Comparison of ENCODE assay signal across 1 cellular context in genomic region chr20:62411479-62412193, GRCh38.
TF ChIP-seq lines count a peak whose summit lies in the region.

No MANE protein-coding gene starts in this region.

TF ChIP-seq in HepG2, 621 proteins besides CTCF, POLR2A, EP300 and RAD21 (continued from another document and continues in another):
- TF ChIP-seq AFF4 (CRISPR knock-in tag; IDR thresholded peaks at IDR 0.05), result no peak
- TF ChIP-seq ZBTB7A (CRISPR knock-in tag; IDR thresholded peaks at IDR 0.05), result peak; percentile 4
- TF ChIP-seq, protein P1, sequence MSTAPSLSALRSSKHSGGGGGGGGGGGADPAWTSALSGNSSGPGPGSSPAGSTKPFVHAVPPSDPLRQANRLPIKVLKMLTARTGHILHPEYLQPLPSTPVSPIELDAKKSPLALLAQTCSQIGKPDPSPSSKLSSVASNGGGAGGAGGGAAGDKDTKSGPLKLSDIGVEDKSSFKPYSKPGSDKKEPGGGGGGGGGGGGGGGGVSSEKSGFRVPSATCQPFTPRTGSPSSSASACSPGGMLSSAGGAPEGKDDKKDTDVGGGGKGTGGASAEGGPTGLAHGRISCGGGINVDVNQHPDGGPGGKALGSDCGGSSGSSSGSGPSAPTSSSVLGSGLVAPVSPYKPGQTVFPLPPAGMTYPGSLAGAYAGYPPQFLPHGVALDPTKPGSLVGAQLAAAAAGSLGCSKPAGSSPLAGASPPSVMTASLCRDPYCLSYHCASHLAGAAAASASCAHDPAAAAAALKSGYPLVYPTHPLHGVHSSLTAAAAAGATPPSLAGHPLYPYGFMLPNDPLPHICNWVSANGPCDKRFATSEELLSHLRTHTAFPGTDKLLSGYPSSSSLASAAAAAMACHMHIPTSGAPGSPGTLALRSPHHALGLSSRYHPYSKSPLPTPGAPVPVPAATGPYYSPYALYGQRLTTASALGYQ (CRISPR knock-in tag; IDR thresholded peaks at IDR 0.05), result peak; percentile 66; the same call in 1 of the 2 replicates
- TF ChIP-seq CBX2 (IDR thresholded peaks at IDR 0.05; ENCODE audit: low read depth, low read length), result no peak
- TF ChIP-seq CBX2 (CRISPR knock-in tag; IDR thresholded peaks at IDR 0.05; ENCODE audit: low read depth), result no peak
- TF ChIP-seq, protein P2, sequence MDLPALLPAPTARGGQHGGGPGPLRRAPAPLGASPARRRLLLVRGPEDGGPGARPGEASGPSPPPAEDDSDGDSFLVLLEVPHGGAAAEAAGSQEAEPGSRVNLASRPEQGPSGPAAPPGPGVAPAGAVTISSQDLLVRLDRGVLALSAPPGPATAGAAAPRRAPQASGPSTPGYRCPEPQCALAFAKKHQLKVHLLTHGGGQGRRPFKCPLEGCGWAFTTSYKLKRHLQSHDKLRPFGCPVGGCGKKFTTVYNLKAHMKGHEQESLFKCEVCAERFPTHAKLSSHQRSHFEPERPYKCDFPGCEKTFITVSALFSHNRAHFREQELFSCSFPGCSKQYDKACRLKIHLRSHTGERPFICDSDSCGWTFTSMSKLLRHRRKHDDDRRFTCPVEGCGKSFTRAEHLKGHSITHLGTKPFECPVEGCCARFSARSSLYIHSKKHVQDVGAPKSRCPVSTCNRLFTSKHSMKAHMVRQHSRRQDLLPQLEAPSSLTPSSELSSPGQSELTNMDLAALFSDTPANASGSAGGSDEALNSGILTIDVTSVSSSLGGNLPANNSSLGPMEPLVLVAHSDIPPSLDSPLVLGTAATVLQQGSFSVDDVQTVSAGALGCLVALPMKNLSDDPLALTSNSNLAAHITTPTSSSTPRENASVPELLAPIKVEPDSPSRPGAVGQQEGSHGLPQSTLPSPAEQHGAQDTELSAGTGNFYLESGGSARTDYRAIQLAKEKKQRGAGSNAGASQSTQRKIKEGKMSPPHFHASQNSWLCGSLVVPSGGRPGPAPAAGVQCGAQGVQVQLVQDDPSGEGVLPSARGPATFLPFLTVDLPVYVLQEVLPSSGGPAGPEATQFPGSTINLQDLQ (CRISPR knock-in tag; IDR thresholded peaks at IDR 0.05), result peak; percentile 11; the same call in 1 of the 2 replicates
- TF ChIP-seq ZNF770 (CRISPR knock-in tag; IDR thresholded peaks at IDR 0.05), result no peak
- 0 out of 2 replicates have a peak, but pooled peaks have one; percentile 59 for TF ChIP-seq ZNF777 (CRISPR knock-in tag; IDR thresholded peaks at IDR 0.05)
- TF ChIP-seq CEBPG (CRISPR knock-in tag; IDR thresholded peaks at IDR 0.05), result peak; percentile 35; the same call in 1 of the 2 replicates
- TF ChIP-seq ARID4A (CRISPR knock-in tag; IDR thresholded peaks at IDR 0.05; ENCODE audit: borderline replicate concordance), result peak; percentile 62
- peak; percentile 27; the same call in 1 of the 2 replicates for TF ChIP-seq PHF20 (CRISPR knock-in tag; IDR thresholded peaks at IDR 0.05)
- no peak for TF ChIP-seq CREM (IDR thresholded peaks at IDR 0.05)
- TF ChIP-seq CREM (CRISPR knock-in tag; IDR thresholded peaks at IDR 0.05), result no peak
- TF ChIP-seq, protein P3, sequence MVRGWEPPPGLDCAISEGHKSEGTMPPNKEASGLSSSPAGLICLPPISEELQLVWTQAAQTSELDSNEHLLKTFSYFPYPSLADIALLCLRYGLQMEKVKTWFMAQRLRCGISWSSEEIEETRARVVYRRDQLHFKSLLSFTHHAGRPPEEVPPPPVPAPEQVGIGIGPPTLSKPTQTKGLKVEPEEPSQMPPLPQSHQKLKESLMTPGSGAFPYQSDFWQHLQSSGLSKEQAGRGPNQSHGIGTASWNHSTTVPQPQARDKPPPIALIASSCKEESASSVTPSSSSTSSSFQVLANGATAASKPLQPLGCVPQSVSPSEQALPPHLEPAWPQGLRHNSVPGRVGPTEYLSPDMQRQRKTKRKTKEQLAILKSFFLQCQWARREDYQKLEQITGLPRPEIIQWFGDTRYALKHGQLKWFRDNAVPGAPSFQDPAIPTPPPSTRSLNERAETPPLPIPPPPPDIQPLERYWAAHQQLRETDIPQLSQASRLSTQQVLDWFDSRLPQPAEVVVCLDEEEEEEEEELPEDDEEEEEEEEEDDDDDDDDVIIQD (CRISPR knock-in tag; IDR thresholded peaks at IDR 0.05; ENCODE audit: low read depth), result no peak
- TF ChIP-seq, protein P4, sequence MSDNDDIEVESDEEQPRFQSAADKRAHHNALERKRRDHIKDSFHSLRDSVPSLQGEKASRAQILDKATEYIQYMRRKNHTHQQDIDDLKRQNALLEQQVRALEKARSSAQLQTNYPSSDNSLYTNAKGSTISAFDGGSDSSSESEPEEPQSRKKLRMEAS (IDR thresholded peaks at IDR 0.05), result peak; percentile 77
- peak; percentile 14; the same call in 1 of the 2 replicates for TF ChIP-seq FOXK1 (CRISPR knock-in tag; IDR thresholded peaks at IDR 0.05; ENCODE audit: borderline replicate concordance, low read depth)
- TF ChIP-seq KLF12 (CRISPR knock-in tag; IDR thresholded peaks at IDR 0.05; ENCODE audit: borderline replicate concordance), result no peak
- TF ChIP-seq CCDC6 (CRISPR knock-in tag; IDR thresholded peaks at IDR 0.05), result no peak
- TF ChIP-seq ZNF616 (CRISPR knock-in tag; IDR thresholded peaks at IDR 0.05; ENCODE audit: low read depth), result peak; percentile 61; the same call in 1 of the 2 replicates
- TF ChIP-seq SP4 (CRISPR knock-in tag; IDR thresholded peaks at IDR 0.05), result peak; percentile 53; the same call in 1 of the 2 replicates
- TF ChIP-seq ZNF513 (CRISPR knock-in tag; conservative IDR thresholded peaks at IDR 0.05), result no peak
- no peak for TF ChIP-seq ZNF20 (CRISPR knock-in tag; IDR thresholded peaks at IDR 0.05)
- TF ChIP-seq ZFP37 (CRISPR knock-in tag; IDR thresholded peaks at IDR 0.05; ENCODE audit: borderline replicate concordance), result 0 out of 2 replicates have a peak, but pooled peaks have one; percentile 71
- 0 out of 2 replicates have a peak, but pooled peaks have one; percentile 7 for TF ChIP-seq HBP1 (CRISPR knock-in tag; IDR thresholded peaks at IDR 0.05; ENCODE audit: low read depth)
- TF ChIP-seq, protein P5, sequence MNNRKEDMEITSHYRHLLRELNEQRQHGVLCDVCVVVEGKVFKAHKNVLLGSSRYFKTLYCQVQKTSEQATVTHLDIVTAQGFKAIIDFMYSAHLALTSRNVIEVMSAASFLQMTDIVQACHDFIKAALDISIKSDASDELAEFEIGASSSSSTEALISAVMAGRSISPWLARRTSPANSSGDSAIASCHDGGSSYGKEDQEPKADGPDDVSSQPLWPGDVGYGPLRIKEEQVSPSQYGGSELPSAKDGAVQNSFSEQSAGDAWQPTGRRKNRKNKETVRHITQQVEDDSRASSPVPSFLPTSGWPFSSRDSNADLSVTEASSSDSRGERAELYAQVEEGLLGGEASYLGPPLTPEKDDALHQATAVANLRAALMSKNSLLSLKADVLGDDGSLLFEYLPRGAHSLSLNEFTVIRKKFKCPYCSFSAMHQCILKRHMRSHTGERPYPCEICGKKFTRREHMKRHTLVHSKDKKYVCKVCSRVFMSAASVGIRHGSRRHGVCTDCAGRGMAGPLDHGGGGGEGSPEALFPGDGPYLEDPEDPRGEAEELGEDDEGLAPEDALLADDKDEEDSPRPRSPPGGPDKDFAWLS (CRISPR knock-in tag; IDR thresholded peaks at IDR 0.05; ENCODE audit: borderline replicate concordance), result peak; percentile 94; the same call in 1 of the 2 replicates
- TF ChIP-seq SALL1 (CRISPR knock-in tag; IDR thresholded peaks at IDR 0.05), result peak; percentile 45
- peak; percentile 68; the same call in 1 of the 2 replicates for TF ChIP-seq ZNF350 (CRISPR knock-in tag; IDR thresholded peaks at IDR 0.05; ENCODE audit: borderline replicate concordance, low read depth)
- no peak for TF ChIP-seq ZNF766 (CRISPR knock-in tag; IDR thresholded peaks at IDR 0.05; ENCODE audit: borderline replicate concordance)
- TF ChIP-seq SOX13 (IDR thresholded peaks at IDR 0.05), result no peak
- TF ChIP-seq SOX13 (CRISPR knock-in tag; conservative IDR thresholded peaks at IDR 0.05 in 1 of 2, IDR thresholded peaks at IDR 0.05 in 1 of 2), result peak in 1 of 2 experiments; percentile 59; a peak in 1 of 4 replicates
- TF ChIP-seq ZMAT5 (CRISPR knock-in tag; IDR thresholded peaks at IDR 0.05; ENCODE audit: borderline replicate concordance, low read depth), result 0 out of 2 replicates have a peak, but pooled peaks have one; percentile 71
- peak; percentile 82 for TF ChIP-seq YY1 (IDR thresholded peaks at IDR 0.05; ENCODE audit: insufficient read depth, insufficient replicate concordance, low read depth, low read length)
- TF ChIP-seq ZNF724P (CRISPR knock-in tag; IDR thresholded peaks at IDR 0.05; ENCODE audit: borderline replicate concordance), result 0 out of 2 replicates have a peak, but pooled peaks have one; percentile 1
